2 cellular contexts compared by ENCODE assay signal in genomic region chr1:53311909-53312305, GRCh38.
TF ChIP-seq lines count a peak whose summit lies in the region.

No MANE protein-coding gene starts in this region.

TF ChIP-seq in GM23338, 12 proteins besides CTCF, POLR2A, EP300 and RAD21 (continued from another document):
- no peak for TF ChIP-seq ETS1 (IDR thresholded peaks at IDR 0.05)
- TF ChIP-seq NANOG (IDR thresholded peaks at IDR 0.05; ENCODE audit: borderline replicate concordance): no peak
- no peak for TF ChIP-seq REST (IDR thresholded peaks at IDR 0.05; ENCODE audit: unreplicated experiment)
- TF ChIP-seq EZH2phosphoT487 (IDR thresholded peaks at IDR 0.05; ENCODE audit: unreplicated experiment): no peak
- TF ChIP-seq CREB1 (CRISPR knock-in tag; IDR thresholded peaks at IDR 0.05; ENCODE audit: low read depth): no peak
- TF ChIP-seq ZNF462 (CRISPR knock-in tag; IDR thresholded peaks at IDR 0.05): no peak
- TF ChIP-seq POLR2AphosphoS5 (IDR thresholded peaks at IDR 0.05; ENCODE audit: low read depth): no peak
- no peak for TF ChIP-seq ZNF114 (CRISPR knock-in tag; IDR thresholded peaks at IDR 0.05)
- no peak for TF ChIP-seq ZNF331 (CRISPR knock-in tag; IDR thresholded peaks at IDR 0.05; ENCODE audit: low read depth)

TF ChIP-seq in HepG2, 621 proteins besides CTCF, POLR2A, EP300 and RAD21 (continued from another document):
- TF ChIP-seq PHF21A (CRISPR knock-in tag; IDR thresholded peaks at IDR 0.05): no peak
- TF ChIP-seq ESRRA (CRISPR knock-in tag; IDR thresholded peaks at IDR 0.05; ENCODE audit: low read depth): no peak
- TF ChIP-seq ZNF350 (CRISPR knock-in tag; IDR thresholded peaks at IDR 0.05; ENCODE audit: borderline replicate concordance, low read depth): no peak
- TF ChIP-seq HOXA3 (CRISPR knock-in tag; IDR thresholded peaks at IDR 0.05): no peak
- TF ChIP-seq ZFP91 (CRISPR knock-in tag; IDR thresholded peaks at IDR 0.05; ENCODE audit: borderline replicate concordance): no peak
- no peak for TF ChIP-seq ZSCAN9 (CRISPR knock-in tag; IDR thresholded peaks at IDR 0.05; ENCODE audit: borderline replicate concordance)
- TF ChIP-seq YEATS4 (CRISPR knock-in tag; IDR thresholded peaks at IDR 0.05; ENCODE audit: borderline replicate concordance): no peak
- TF ChIP-seq ZBTB14 (CRISPR knock-in tag; IDR thresholded peaks at IDR 0.05): no peak
- no peak for TF ChIP-seq ZNF367 (CRISPR knock-in tag; IDR thresholded peaks at IDR 0.05; ENCODE audit: borderline replicate concordance)
- no peak for TF ChIP-seq SSRP1 (CRISPR knock-in tag; IDR thresholded peaks at IDR 0.05)
- TF ChIP-seq CBX1 (IDR thresholded peaks at IDR 0.05; ENCODE audit: low read depth): no peak
- TF ChIP-seq PCBP2 (optimal IDR thresholded peaks at IDR 0.05; ENCODE audit: low read depth, low read length, poor library complexity, severe bottlenecking): no peak
